Comparison of ENCODE assay signal across 1 cellular context in the genomic region with DNA sequence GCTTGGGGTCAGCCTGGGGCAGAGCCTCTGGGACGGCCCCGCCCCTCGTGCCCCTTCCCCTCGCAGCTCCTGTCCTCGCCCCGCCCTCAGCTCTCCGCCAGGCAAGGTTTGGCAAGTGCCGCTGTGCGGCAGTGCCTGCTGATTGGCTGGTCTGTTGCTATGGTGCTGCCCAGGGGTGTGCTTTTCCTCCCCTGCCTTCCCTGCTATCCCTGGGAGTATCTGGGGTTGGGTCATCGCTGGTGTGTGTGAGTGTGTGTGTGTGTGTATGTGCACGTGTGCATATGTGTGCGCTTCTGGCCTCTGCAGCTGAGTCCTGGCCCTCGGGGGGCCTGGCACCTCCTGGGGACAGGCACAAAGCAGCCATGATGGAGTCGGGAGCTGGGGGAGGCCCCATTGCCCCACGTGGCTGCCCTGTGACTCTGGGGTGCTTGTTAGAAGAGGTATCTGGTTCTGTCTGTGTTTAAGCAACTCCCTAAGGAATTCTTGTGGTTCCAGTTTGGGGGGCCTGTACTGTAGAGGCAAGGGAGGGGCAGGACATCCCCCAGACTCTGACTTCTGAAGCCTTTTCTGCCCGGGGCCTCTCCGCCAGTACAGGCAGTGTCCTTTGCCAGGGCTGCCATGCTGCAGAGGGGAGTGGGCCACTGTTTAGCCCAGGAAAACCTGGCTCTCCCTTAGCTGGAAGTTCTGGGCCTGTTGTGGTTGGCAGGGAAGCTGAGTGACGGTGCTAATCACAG.
TF ChIP-seq lines count a peak whose summit lies in the region.

No MANE protein-coding gene starts in this region.

TF ChIP-seq in IMR-90, 13 proteins besides CTCF, POLR2A, EP300 and RAD21 (continued from another document):
- TF ChIP-seq, protein P1, sequence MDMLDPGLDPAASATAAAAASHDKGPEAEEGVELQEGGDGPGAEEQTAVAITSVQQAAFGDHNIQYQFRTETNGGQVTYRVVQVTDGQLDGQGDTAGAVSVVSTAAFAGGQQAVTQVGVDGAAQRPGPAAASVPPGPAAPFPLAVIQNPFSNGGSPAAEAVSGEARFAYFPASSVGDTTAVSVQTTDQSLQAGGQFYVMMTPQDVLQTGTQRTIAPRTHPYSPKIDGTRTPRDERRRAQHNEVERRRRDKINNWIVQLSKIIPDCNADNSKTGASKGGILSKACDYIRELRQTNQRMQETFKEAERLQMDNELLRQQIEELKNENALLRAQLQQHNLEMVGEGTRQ (IDR thresholded peaks at IDR 0.05; ENCODE audit: low read depth, low read length): no peak
